11 cellular contexts compared by ENCODE assay signal in the genomic region with DNA sequence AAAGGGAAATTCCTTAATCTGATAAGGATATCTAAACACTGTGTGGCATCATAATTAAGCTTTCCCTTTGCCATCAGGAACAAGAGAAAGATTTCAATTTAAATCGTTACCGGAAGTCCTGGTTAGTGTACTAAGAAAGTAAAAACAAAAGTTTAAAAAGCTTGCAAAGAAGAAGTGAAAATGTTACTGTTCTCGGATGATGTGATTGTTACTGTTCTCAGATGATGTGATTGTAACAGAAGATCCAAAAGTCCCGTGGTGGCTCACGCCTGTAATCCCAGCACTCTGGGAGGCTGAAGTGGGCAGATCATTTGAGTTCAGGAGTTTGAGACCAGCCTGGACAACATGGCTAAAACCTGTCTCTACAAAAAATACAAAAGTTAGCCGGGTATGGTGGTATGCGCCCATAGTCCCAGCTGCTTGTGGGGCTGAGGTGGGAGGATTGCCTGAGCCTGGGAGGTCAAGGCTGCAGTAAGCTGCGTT.
DNase-seq lines count a peak whose midpoint lies in the region; ATAC-seq, FAIRE-seq and TF ChIP-seq lines count a peak whose summit lies in the region.
"Had no signal": no experiment of that assay in that cellular context is flagged by ENCODE, and none has a peak within 500 bp of the region (broad histone marks: within the 10 kb centered on the region; RNA-seq: fewer than 3 reads in every experiment).

No MANE protein-coding gene starts in this region.

- H3K4me1 ChIP-seq in CD4-positive, CD25-positive, alpha-beta regulatory T cell (ENCODE audit: control insufficient read depth, insufficient read depth, low read length, poor library complexity, severe bottlenecking) = no peaks in the 10 kb centered on the region
- H3K4me1 ChIP-seq in small intestine (ENCODE audit: control insufficient read depth in 2 of 2, insufficient read depth in 1 of 2, low read depth in 1 of 2, low read length in 1 of 2) (no peaks in the 10 kb centered on the region), H9 (ENCODE audit: insufficient read depth, low read length) (no peaks in the 10 kb centered on the region)
- H3K4me1 ChIP-seq: suprapubic skin had no signal

- H3K4me3 ChIP-seq in CD4-positive, CD25-positive, alpha-beta regulatory T cell (ENCODE audit: low read depth, low read length) = peak overlapping the region; percentile 23
- H3K4me3 ChIP-seq in SU-DHL-6 (ENCODE audit: insufficient read depth, low read length, poor library complexity, severe bottlenecking) (no peak overlapping the region), small intestine (ENCODE audit: low read depth in 1 of 2, low read length in 2 of 2) (no peak overlapping the region)
- H3K4me3 ChIP-seq: suprapubic skin had no signal

- H2AFZ ChIP-seq in SU-DHL-6 (ENCODE audit: low read depth, low read length, severe bottlenecking) (peak overlapping the region; percentile 51), H9 (ENCODE audit: low read length) (no peak overlapping the region)

- H3K27ac ChIP-seq in CD4-positive, CD25-positive, alpha-beta regulatory T cell (ENCODE audit: insufficient read depth, low read length, poor library complexity, severe bottlenecking) = no peak overlapping the region
- no peak overlapping the region for H3K27ac ChIP-seq in SU-DHL-6 (ENCODE audit: low read depth, low read length)
- peak overlapping the region in 1 of 2 donors; percentile 14 for H3K27ac ChIP-seq in small intestine (ENCODE audit: low read depth in 1 of 2, low read length in 1 of 2)
- no peak overlapping the region for H3K27ac ChIP-seq in H9 (ENCODE audit: insufficient read length, low read depth, low read length)
- H3K27ac ChIP-seq: suprapubic skin had no signal

- H4K91ac ChIP-seq in H9 (ENCODE audit: insufficient read length, low read depth, low read length) = no peak overlapping the region

- H3F3A ChIP-seq in SU-DHL-6 (ENCODE audit: insufficient read depth) = no peaks in the 10 kb centered on the region

- H3T11ph ChIP-seq in H9 (ENCODE audit: low read length) = no peak overlapping the region

- H4K8ac ChIP-seq in H9 (replicated peaks; ENCODE audit: insufficient read length, low read depth, low read length) = no peak overlapping the region

- peak overlapping the region; percentile 55 to 88 (median 76) for H3K27ac Mint-ChIP-seq in CD4-positive, CD25-positive, alpha-beta regulatory T cell
- H3K27ac Mint-ChIP-seq in H9 = no peak overlapping the region

- no peak overlapping the region for H3K23ac ChIP-seq in H9 (ENCODE audit: insufficient read length, low read depth, low read length)

- no peaks in the 10 kb centered on the region for H3K36me3 ChIP-seq in CD4-positive, CD25-positive, alpha-beta regulatory T cell (ENCODE audit: control insufficient read depth, insufficient read depth, low read length)
- H3K36me3 ChIP-seq in SU-DHL-6 (ENCODE audit: low read length) = no peaks in the 10 kb centered on the region
- no peaks in the 10 kb centered on the region for H3K36me3 ChIP-seq in small intestine (ENCODE audit: control insufficient read depth in 2 of 2, insufficient read depth in 2 of 2, low read length in 2 of 2)
- H3K36me3 ChIP-seq: suprapubic skin had no signal

- peaks cover 0 to 3% of the 10 kb centered on the region in 2 experiments for H3K9me3 ChIP-seq in CD4-positive, CD25-positive, alpha-beta regulatory T cell (ENCODE audit: control insufficient read depth in 2 of 2, low read length in 2 of 2)
- H3K9me3 ChIP-seq in SU-DHL-6 (ENCODE audit: insufficient read depth, low read length) = no peaks in the 10 kb centered on the region
- H3K9me3 ChIP-seq in small intestine (ENCODE audit: control insufficient read depth, low read depth) = no peaks in the 10 kb centered on the region
- H3K9me3 ChIP-seq in H9 (ENCODE audit: control insufficient read depth, low read depth, low read length) = no peaks in the 10 kb centered on the region
- H3K9me3 ChIP-seq: suprapubic skin had no signal

- H3K4me1 Mint-ChIP-seq in CD4-positive, CD25-positive, alpha-beta regulatory T cell = peaks cover 11 to 52% (median 23%) of the 10 kb centered on the region in 4 donors
- 0 out of 4 replicates have a peak, but pooled peaks cover 0 to 2% of the 10 kb centered on the region in 2 experiments for H3K4me1 Mint-ChIP-seq in H9

- ATAC-seq in CD4-positive, CD25-positive, alpha-beta regulatory T cell (ENCODE audit: low read depth in 2 of 2) = peak in 1 of 2 donors; percentile 37
- ATAC-seq in GM19025 (IDR thresholded peaks at IDR 0.05; ENCODE audit: low read depth, unreplicated experiment) (peak; percentile 69), HG02885 (IDR thresholded peaks at IDR 0.05; ENCODE audit: poor library complexity, unreplicated experiment) (peak; percentile 74)

- WGBS in small intestine, 3 donors = 84 to 94% (median 91%) methylated on average over 8 of the region's 8 CpGs
- WGBS in H9 (ENCODE audit: extremely low coverage, insufficient read length, low lambda C conversion rate) = no CpG with 5 or more reads among the region's 8 CpGs

- H4K20me1 ChIP-seq in SU-DHL-6 (ENCODE audit: low read depth, low read length) (no peaks in the 10 kb centered on the region), H9 (ENCODE audit: control insufficient read depth, insufficient read depth, insufficient read length) (no peaks in the 10 kb centered on the region)

- H3K27me3 Mint-ChIP-seq in CD4-positive, CD25-positive, alpha-beta regulatory T cell = no peaks in the 10 kb centered on the region
- no peaks in the 10 kb centered on the region; the same call in 1 of the 2 replicates for H3K27me3 Mint-ChIP-seq in H9 (ENCODE audit: low read depth)

- no peaks in the 10 kb centered on the region for H3K27me3 ChIP-seq in CD4-positive, CD25-positive, alpha-beta regulatory T cell (ENCODE audit: control insufficient read depth, insufficient read depth, low read length)
- H3K27me3 ChIP-seq in SU-DHL-6 (ENCODE audit: low read length) (no peaks in the 10 kb centered on the region), small intestine (ENCODE audit: control insufficient read depth in 2 of 2, insufficient read depth in 2 of 2, low read length in 2 of 2) (no peaks in the 10 kb centered on the region), H9 (ENCODE audit: insufficient read depth, low read length) (no peaks in the 10 kb centered on the region)
- H3K27me3 ChIP-seq: suprapubic skin had no signal

- H3K9me3 Mint-ChIP-seq in CD4-positive, CD25-positive, alpha-beta regulatory T cell = peaks cover 0 to 6% (median 2%) of the 10 kb centered on the region in 7 donors
- peaks cover 4 to 9% of the 10 kb centered on the region in 2 experiments; a peak in 3 of 5 replicates for H3K9me3 Mint-ChIP-seq in H9

- TF ChIP-seq CTCF in SU-DHL-6 (IDR thresholded peaks at IDR 0.05; ENCODE audit: insufficient read depth, low read length, poor library complexity, severe bottlenecking) (no peak), H9 (conservative IDR thresholded peaks at IDR 0.05) (no peak)

- peaks cover 12% of the 10 kb centered on the region for H3K36me3 Mint-ChIP-seq in CD4-positive, CD25-positive, alpha-beta regulatory T cell
- H3K36me3 Mint-ChIP-seq in H9 (ENCODE audit: insufficient read depth in 1 of 3, low read depth in 3 of 3) = peaks cover 0 to 8% (median 7%) of the 10 kb centered on the region in 3 experiments; a peak in 5 of 7 replicates

- H3K18ac ChIP-seq in H9 (ENCODE audit: insufficient read length, low read depth, low read length) = no peak overlapping the region

- H2BK120ac ChIP-seq in H9 (ENCODE audit: low read depth, low read length, poor library complexity, severe bottlenecking) = no peak overlapping the region

- no peak overlapping the region for H4K5ac ChIP-seq in H9 (ENCODE audit: insufficient read length, low read depth, low read length)

- H3K79me1 ChIP-seq in H9 (ENCODE audit: insufficient read depth, low read depth, low read length, poor library complexity, severe bottlenecking) = no peaks in the 10 kb centered on the region

- DNase-seq in CD4-positive, CD25-positive, alpha-beta regulatory T cell = peak in 1 of 3 donors; percentile 15
- DNase-seq in H4 (ENCODE audit: low spot score) (no peak), small intestine (no peak), H9 (no peak)
- no peak for DNase-seq in activated CD8-positive, alpha-beta memory T cell treated with anti-CD3 and anti-CD28 coated beads, Interleukin-2, amount 50 U/mL, for 4 hours
- DNase-seq: activated T-cell treated with anti-CD3 and anti-CD28 coated beads, Interleukin-2, amount 50 U/mL, for 4 hours; NCI-H748 treated with DMSO at 0.1 percent for 48 hours had no signal

- H2BK12ac ChIP-seq in H9 (ENCODE audit: insufficient read length, low read depth, low read length) = no peak overlapping the region

- no peaks in the 10 kb centered on the region for H3K79me2 ChIP-seq in SU-DHL-6 (ENCODE audit: insufficient read depth, low read length)
- H3K79me2 ChIP-seq in H9 (ENCODE audit: insufficient read depth, low read length) = no peaks in the 10 kb centered on the region

- H3K4me2 ChIP-seq in SU-DHL-6 (ENCODE audit: low read depth, low read length, poor library complexity, severe bottlenecking) (peak overlapping the region; percentile 31), H9 (ENCODE audit: insufficient read depth, insufficient read length, low read length) (no peak overlapping the region)

- no peak overlapping the region for H2AK5ac ChIP-seq in H9 (ENCODE audit: insufficient read length, low read length)

- no peaks in the 10 kb centered on the region for H3K9me2 ChIP-seq in SU-DHL-6 (replicated peaks; ENCODE audit: insufficient read depth, low read length)

- no peak overlapping the region for H2BK15ac ChIP-seq in H9 (ENCODE audit: low read depth, low read length)

- H3K56ac ChIP-seq in H9 (ENCODE audit: insufficient read length, low read depth, low read length) = no peak overlapping the region

- H3K23me2 ChIP-seq in H9 (ENCODE audit: insufficient read length, low read depth, low read length, poor library complexity, severe bottlenecking) = no peaks in the 10 kb centered on the region

- H3K9ac ChIP-seq in SU-DHL-6 (ENCODE audit: low read length) (no peak overlapping the region), H9 (ENCODE audit: extremely low read depth, insufficient read length, low read length) (no peak overlapping the region)

- no peak overlapping the region for H3K14ac ChIP-seq in H9 (ENCODE audit: insufficient read depth, low read length)

- no peak overlapping the region for H3K4ac ChIP-seq in H9 (ENCODE audit: low read depth, low read length)

- H3K4me3 Mint-ChIP-seq in CD4-positive, CD25-positive, alpha-beta regulatory T cell = peak overlapping the region in 3 of 4 donors; percentile 37 to 80 (median 67)
- H3K4me3 Mint-ChIP-seq in H9 = no peak overlapping the region
- H3K4me3 Mint-ChIP-seq: activated T-cell treated with anti-CD3 and anti-CD28 coated beads, Interleukin-2, amount 50 U/mL, for 4 hours had no signal

- no peak overlapping the region for H2BK5ac ChIP-seq in H9 (ENCODE audit: insufficient read length, low read length)

- no peak overlapping the region for H2BK20ac ChIP-seq in H9 (ENCODE audit: low read depth, low read length, poor library complexity, severe bottlenecking)

- no peak for FAIRE-seq in small intestine (lab: Jason Lieb, UNC)

Comparison
In these comparisons a context has a peak if more than half of its experiments do, and no peak if none do; other contexts are left out.
1. H3K27ac Mint-ChIP-seq: peak in CD4-positive, CD25-positive, alpha-beta regulatory T cell (3 of 3); none in H9 (0 of 3).
2. H3K4me3 Mint-ChIP-seq: peak in CD4-positive, CD25-positive, alpha-beta regulatory T cell (3 of 4); none in H9 (0 of 2).